ENCODE assay signal across 27 cellular contexts in the genomic region with DNA sequence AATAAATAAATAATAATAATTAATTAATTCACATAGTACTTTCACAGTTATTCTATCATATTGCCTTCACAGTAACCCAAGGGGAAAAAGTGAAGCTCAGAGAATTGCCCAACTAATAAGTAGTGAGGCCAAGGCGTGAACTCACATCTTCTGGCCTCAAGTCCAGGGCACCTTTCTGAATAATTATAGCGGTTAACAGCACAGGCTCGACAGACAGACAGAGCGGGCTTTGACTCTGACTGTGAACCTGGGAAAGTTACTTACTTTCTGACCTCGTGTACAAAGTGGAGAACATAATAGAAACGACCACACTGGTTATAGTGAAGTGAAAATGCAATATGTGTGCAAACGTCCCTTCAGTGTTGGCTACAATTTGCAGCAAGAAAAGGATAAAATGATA. TPM values are rescaled to one million over a fixed set of nuclear protein-coding genes. Genes with fewer than 3 reads are reported as not detected.
"Had no signal": no experiment of that assay in that cellular context is flagged by ENCODE, and none has a peak within 500 bp of the region (broad histone marks: within the 10 kb centered on the region; RNA-seq: fewer than 3 reads in every experiment).

No MANE protein-coding gene starts in this region.

- H3K9me3 ChIP-seq: left ventricle myocardium inferior, psoas muscle, right atrium auricular region, tibial nerve had no signal

- FAIRE-seq: bronchial epithelial cell, frontal cortex, TTC549, urothelium cell line had no signal

- H3K79me2 ChIP-seq: parathyroid adenoma had no signal

- H3K4me3 Mint-ChIP-seq: activated CD8-positive, alpha-beta T cell treated with anti-CD3 and anti-CD28 coated beads, Interleukin-2, amount 10 ng/mL, durations not matched to agents 7 days and 5 days; central memory CD8-positive, alpha-beta T cell; naive B cell; neural crest cell; T-cell had no signal

- H3K27ac ChIP-seq: left ventricle myocardium inferior, psoas muscle, right atrium auricular region, tibial nerve, VCaP had no signal

- H3K4me1 Mint-ChIP-seq: neural crest cell had no signal

- H3K4me1 ChIP-seq: left ventricle myocardium inferior, psoas muscle had no signal

- H2AFZ ChIP-seq: parathyroid adenoma had no signal

- H3K36me3 Mint-ChIP-seq: naive B cell, T-cell had no signal

- H3K4me3 ChIP-seq: left ventricle myocardium inferior, lung, psoas muscle, right atrium auricular region, smooth muscle cell, tibial nerve had no signal

- H3K9me3 Mint-ChIP-seq: central memory CD8-positive, alpha-beta T cell; naive B cell; neural crest cell; T-cell had no signal

- H3K36me3 ChIP-seq: left ventricle myocardium inferior, right atrium auricular region, tibial nerve had no signal

- H3K4me2 ChIP-seq: smooth muscle cell had no signal

- ATAC-seq: psoas muscle, T-cell had no signal

- DNase-seq: activated CD4-positive, alpha-beta T cell treated with anti-CD3 and anti-CD28 coated beads for 48 hours; activated CD8-positive, alpha-beta T cell treated with anti-CD3 and anti-CD28 coated beads, Interleukin-2, amount 10 ng/mL, durations not matched to agents 7 days and 5 days; activated gamma-delta T cell; activated naive CD4-positive, alpha-beta T cell treated with anti-CD3 and anti-CD28 coated beads, Interleukin-2, amount 50 U/mL, for 16 hours; anterior cingulate cortex; dermis blood vessel endothelial cell; effector CD4-positive, alpha-beta T cell; left ventricle myocardium inferior; naive B cell; nucleus accumbens; psoas muscle; stimulated activated CD4-positive, alpha-beta T cell treated with anti-CD3 and anti-CD28 coated beads, Interleukin-2, amount 100 ng/mL, for 24 hours; stimulated activated naive CD4-positive, alpha-beta T cell treated with Interleukin-2 at 50 U/mL for 16 hours; T-cell; T-helper 9 cell had no signal

- H3K9ac ChIP-seq: parathyroid adenoma had no signal

- H3K27me3 ChIP-seq: right atrium auricular region had no signal

- H3K27ac Mint-ChIP-seq: T-cell had no signal

- H3K27me3 Mint-ChIP-seq: central memory CD8-positive, alpha-beta T cell; T-cell had no signal

RNA-seq across cellular contexts. Expression of a gene that starts 5.7 kb away (rescaled TPM):
- total RNA-seq: left ventricle myocardium inferior, right atrium auricular region, smooth muscle cell had no signal
- polyA plus RNA-seq: smooth muscle cell had no signal
